In genomic region chr14:94346841-94347240, GRCh38 we compare ENCODE assay signal across 1 cellular context.
TF ChIP-seq lines count a peak whose summit lies in the region.

No MANE protein-coding gene starts in this region.

TF ChIP-seq in GM12878, 131 proteins besides CTCF, POLR2A, EP300 and RAD21:
- no peak for TF ChIP-seq E2F4 (IDR thresholded peaks at IDR 0.05; ENCODE audit: low read depth, low read length)
- no peak for TF ChIP-seq SMAD5 (IDR thresholded peaks at IDR 0.05; ENCODE audit: low read depth)
- TF ChIP-seq POLR2AphosphoS2 (IDR thresholded peaks at IDR 0.05; ENCODE audit: low read depth, low read length) = no peak
- TF ChIP-seq EGR1 (IDR thresholded peaks at IDR 0.05; ENCODE audit: borderline replicate concordance in 1 of 2, low read depth in 2 of 2, low read length in 2 of 2) = no peak
- no peak for TF ChIP-seq CBX3 (IDR thresholded peaks at IDR 0.05; ENCODE audit: borderline replicate concordance, low read depth)
